In the genomic region with DNA sequence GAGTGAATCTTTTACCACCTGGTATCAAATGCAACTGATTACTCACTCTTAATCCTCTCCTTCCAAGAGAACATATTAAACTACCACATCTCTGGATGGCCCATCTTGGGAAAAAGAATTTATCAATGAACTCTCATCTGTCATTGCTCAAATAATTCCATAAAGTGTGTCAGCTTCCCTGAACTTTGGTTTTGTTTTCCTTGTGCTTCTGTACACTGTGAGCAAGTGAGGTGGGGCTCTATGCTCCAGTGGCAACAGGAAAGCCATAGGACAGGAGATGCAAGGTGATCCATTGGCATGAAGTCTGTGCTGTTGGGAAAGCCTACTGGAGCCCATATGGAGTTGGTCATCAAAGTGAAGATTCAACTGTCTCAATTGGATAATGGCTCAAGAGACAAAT, we compare ENCODE assay signal across 1 cellular context.
TF ChIP-seq lines count a peak whose summit lies in the region.

No MANE protein-coding gene starts in this region.

TF ChIP-seq in HepG2, 621 proteins besides CTCF, POLR2A, EP300 and RAD21 (continued from another document):
- TF ChIP-seq, protein P1, sequence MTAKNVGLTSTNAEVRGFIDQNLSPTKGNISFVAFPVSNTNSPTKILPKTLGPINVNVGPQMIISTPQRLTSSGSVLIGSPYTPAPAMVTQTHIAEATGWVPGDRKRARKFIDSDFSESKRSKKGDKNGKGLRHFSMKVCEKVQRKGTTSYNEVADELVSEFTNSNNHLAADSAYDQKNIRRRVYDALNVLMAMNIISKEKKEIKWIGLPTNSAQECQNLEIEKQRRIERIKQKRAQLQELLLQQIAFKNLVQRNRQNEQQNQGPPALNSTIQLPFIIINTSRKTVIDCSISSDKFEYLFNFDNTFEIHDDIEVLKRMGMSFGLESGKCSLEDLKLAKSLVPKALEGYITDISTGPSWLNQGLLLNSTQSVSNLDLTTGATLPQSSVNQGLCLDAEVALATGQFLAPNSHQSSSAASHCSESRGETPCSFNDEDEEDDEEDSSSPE (CRISPR knock-in tag; IDR thresholded peaks at IDR 0.05): no peak
- TF ChIP-seq, protein P2, sequence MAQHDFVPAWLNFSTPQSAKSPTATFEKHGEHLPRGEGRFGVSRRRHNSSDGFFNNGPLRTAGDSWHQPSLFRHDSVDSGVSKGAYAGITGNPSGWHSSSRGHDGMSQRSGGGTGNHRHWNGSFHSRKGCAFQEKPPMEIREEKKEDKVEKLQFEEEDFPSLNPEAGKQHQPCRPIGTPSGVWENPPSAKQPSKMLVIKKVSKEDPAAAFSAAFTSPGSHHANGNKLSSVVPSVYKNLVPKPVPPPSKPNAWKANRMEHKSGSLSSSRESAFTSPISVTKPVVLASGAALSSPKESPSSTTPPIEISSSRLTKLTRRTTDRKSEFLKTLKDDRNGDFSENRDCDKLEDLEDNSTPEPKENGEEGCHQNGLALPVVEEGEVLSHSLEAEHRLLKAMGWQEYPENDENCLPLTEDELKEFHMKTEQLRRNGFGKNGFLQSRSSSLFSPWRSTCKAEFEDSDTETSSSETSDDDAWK (CRISPR knock-in tag; IDR thresholded peaks at IDR 0.05): no peak
- TF ChIP-seq NFE2 (CRISPR knock-in tag; IDR thresholded peaks at IDR 0.05) (no peak), ZBTB3 (CRISPR knock-in tag; IDR thresholded peaks at IDR 0.05; ENCODE audit: borderline replicate concordance, low read depth) (no peak), RXRB (CRISPR knock-in tag; IDR thresholded peaks at IDR 0.05; ENCODE audit: borderline replicate concordance) (no peak)
